In the genomic region with DNA sequence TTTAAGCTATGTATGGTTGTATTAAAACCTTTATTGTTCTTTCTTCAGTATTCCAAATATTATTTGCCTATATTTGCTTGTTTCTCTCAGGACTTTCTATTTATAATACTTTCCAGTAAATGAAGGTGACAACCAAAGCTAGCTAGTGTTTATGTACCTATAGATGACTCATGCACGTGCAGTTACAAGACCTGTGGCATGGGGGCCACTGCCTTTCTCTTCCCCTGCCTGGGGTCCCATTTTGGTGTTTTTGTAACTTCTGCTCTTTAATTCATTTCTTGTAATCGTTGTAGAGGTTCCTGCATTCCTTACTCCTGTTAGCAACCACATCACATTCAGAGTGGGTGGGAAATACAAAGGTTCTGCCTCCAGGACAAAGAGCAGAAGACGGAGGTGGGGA, we compare ENCODE assay signal across 1 cellular context.
TF ChIP-seq lines count a peak whose summit lies in the region.

No MANE protein-coding gene starts in this region.

TF ChIP-seq in HepG2, 621 proteins besides CTCF, POLR2A, EP300 and RAD21:
- TF ChIP-seq, protein P1, sequence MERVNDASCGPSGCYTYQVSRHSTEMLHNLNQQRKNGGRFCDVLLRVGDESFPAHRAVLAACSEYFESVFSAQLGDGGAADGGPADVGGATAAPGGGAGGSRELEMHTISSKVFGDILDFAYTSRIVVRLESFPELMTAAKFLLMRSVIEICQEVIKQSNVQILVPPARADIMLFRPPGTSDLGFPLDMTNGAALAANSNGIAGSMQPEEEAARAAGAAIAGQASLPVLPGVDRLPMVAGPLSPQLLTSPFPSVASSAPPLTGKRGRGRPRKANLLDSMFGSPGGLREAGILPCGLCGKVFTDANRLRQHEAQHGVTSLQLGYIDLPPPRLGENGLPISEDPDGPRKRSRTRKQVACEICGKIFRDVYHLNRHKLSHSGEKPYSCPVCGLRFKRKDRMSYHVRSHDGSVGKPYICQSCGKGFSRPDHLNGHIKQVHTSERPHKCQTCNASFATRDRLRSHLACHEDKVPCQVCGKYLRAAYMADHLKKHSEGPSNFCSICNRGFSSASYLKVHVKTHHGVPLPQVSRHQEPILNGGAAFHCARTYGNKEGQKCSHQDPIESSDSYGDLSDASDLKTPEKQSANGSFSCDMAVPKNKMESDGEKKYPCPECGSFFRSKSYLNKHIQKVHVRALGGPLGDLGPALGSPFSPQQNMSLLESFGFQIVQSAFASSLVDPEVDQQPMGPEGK (CRISPR knock-in tag; IDR thresholded peaks at IDR 0.05) = no peak; the same call in 1 of the 2 replicates
- TF ChIP-seq ZNF101 (CRISPR knock-in tag; IDR thresholded peaks at IDR 0.05; ENCODE audit: borderline replicate concordance, low read depth) (no peak), BHLHE40 (IDR thresholded peaks at IDR 0.05; ENCODE audit: low read length) (peak; percentile 33; the same call in 1 of the 2 replicates), CENPX (CRISPR knock-in tag; IDR thresholded peaks at IDR 0.05) (no peak), NCOA2 (CRISPR knock-in tag; IDR thresholded peaks at IDR 0.05) (no peak), GATAD2A (CRISPR knock-in tag; IDR thresholded peaks at IDR 0.05) (0 out of 2 replicates have a peak, but pooled peaks have one; percentile 25), ZNF709 (CRISPR knock-in tag; IDR thresholded peaks at IDR 0.05) (no peak), SUZ12 (IDR thresholded peaks at IDR 0.05; ENCODE audit: low read depth, low read length) (no peak), FOSL2 (CRISPR knock-in tag; IDR thresholded peaks at IDR 0.05) (peak; percentile 82), ZNF230 (CRISPR knock-in tag; IDR thresholded peaks at IDR 0.05) (no peak), FOSL1 (CRISPR knock-in tag; IDR thresholded peaks at IDR 0.05; ENCODE audit: borderline replicate concordance) (0 out of 2 replicates have a peak, but pooled peaks have one; percentile 39), CHCHD3 (CRISPR knock-in tag; IDR thresholded peaks at IDR 0.05) (no peak)
- TF ChIP-seq, protein P2, sequence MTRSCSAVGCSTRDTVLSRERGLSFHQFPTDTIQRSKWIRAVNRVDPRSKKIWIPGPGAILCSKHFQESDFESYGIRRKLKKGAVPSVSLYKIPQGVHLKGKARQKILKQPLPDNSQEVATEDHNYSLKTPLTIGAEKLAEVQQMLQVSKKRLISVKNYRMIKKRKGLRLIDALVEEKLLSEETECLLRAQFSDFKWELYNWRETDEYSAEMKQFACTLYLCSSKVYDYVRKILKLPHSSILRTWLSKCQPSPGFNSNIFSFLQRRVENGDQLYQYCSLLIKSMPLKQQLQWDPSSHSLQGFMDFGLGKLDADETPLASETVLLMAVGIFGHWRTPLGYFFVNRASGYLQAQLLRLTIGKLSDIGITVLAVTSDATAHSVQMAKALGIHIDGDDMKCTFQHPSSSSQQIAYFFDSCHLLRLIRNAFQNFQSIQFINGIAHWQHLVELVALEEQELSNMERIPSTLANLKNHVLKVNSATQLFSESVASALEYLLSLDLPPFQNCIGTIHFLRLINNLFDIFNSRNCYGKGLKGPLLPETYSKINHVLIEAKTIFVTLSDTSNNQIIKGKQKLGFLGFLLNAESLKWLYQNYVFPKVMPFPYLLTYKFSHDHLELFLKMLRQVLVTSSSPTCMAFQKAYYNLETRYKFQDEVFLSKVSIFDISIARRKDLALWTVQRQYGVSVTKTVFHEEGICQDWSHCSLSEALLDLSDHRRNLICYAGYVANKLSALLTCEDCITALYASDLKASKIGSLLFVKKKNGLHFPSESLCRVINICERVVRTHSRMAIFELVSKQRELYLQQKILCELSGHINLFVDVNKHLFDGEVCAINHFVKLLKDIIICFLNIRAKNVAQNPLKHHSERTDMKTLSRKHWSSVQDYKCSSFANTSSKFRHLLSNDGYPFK (CRISPR knock-in tag; IDR thresholded peaks at IDR 0.05; ENCODE audit: borderline replicate concordance) = no peak
- TF ChIP-seq, protein P3, sequence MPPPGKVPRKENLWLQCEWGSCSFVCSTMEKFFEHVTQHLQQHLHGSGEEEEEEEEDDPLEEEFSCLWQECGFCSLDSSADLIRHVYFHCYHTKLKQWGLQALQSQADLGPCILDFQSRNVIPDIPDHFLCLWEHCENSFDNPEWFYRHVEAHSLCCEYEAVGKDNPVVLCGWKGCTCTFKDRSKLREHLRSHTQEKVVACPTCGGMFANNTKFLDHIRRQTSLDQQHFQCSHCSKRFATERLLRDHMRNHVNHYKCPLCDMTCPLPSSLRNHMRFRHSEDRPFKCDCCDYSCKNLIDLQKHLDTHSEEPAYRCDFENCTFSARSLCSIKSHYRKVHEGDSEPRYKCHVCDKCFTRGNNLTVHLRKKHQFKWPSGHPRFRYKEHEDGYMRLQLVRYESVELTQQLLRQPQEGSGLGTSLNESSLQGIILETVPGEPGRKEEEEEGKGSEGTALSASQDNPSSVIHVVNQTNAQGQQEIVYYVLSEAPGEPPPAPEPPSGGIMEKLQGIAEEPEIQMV (CRISPR knock-in tag; IDR thresholded peaks at IDR 0.05; ENCODE audit: low read depth) = no peak
